8 cellular contexts compared by ENCODE assay signal in the genomic region with DNA sequence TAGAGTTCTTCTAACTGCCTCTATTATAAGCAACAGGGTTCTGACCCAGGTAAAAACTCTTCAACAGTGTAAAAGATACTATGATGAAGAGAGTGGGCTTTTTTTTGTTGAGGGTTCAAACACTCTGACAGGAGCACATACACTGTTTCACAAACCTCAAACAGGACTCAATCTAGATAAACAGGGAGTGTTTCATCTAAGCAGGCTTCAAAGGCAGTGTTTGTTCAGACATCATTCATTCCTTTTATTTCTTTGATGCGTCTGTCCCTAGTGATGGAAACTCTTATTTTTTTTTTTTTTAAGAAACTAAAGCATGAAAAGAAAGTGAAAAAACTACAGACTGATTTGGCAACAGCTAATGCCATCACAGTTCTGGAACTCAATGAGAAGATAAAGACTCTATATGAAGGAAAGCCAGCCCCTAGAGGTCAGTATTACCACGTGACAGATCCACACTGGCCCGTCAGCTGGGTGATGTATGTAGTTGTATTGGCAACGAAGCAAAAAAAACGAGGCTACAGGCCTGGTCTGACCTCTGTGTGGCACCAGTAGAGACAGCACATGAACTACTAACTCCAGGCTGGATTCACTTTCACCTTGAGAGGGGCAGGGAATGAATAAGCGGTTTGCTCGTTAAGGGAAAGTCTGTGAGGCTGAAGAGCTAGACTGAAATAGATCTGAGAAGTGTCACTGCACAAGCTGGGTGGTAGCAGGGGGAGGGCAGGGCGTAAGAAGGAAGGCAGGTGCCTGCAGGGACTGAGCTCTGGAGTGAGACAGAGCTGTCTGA.
DNase-seq lines count a peak whose midpoint lies in the region; ATAC-seq, FAIRE-seq and TF ChIP-seq lines count a peak whose summit lies in the region.

No MANE protein-coding gene starts in this region.

- TF ChIP-seq POLR2A in NB4 (IDR thresholded peaks at IDR 0.05; ENCODE audit: extremely low read depth, insufficient read length) (no peak), endothelial cell of umbilical vein (IDR thresholded peaks at IDR 0.05; ENCODE audit: low read depth, low read length) (no peak)

- DNase-seq in AML-193 (lab: John Stamatoyannopoulos, UW): peak; percentile 12 to 39
- peak; percentile 39 for DNase-seq in GM13977 (ENCODE audit: low spot score)
- peak; percentile 67 for DNase-seq in NB4 (ENCODE audit: low read depth)
- DNase-seq in T-helper 17 cell: no peak
- peak; percentile 70 for DNase-seq in endothelial cell of umbilical vein (ENCODE audit: low read depth, low spot score)
- peak; percentile 9 for DNase-seq in naive B cell
- DNase-seq in effector CD8-positive, alpha-beta T cell (lab: John Stamatoyannopoulos, UW): no peak

- no peak overlapping the region for H3K4me2 ChIP-seq in endothelial cell of umbilical vein (ENCODE audit: insufficient read depth, low read length)

- no peaks in the 10 kb centered on the region for H3K9me1 ChIP-seq in endothelial cell of umbilical vein (replicated peaks; ENCODE audit: control insufficient read depth, extremely low read depth, insufficient read depth, low read length)

- intact Hi-C loops in endothelial cell of umbilical vein (cut with micrococcal nuclease): loop anchor here (1.0 to 10.0 kb wide), 6 partner anchors 118 to 949 kb away; no protein-coding TSS in a partner anchor

- H3K4me1 Mint-ChIP-seq in T-helper 17 cell: no peaks in the 10 kb centered on the region
- H3K4me1 Mint-ChIP-seq in naive B cell: peaks cover 0 to 4% (median 0%) of the 10 kb centered on the region in 3 donors

- peak; percentile 57 for TF ChIP-seq CTCF in GM13977 (IDR thresholded peaks at IDR 0.05; ENCODE audit: extremely low read depth, insufficient read depth, missing control alignments)
- peak; percentile 17 for TF ChIP-seq CTCF in NB4 (IDR thresholded peaks at IDR 0.05; ENCODE audit: low read depth, low read length)
- peak in 1 of 2 donors; percentile 29 for TF ChIP-seq CTCF in endothelial cell of umbilical vein (IDR thresholded peaks at IDR 0.05; ENCODE audit: extremely low read depth in 1 of 2, insufficient read depth in 1 of 2, low read depth in 1 of 2, low read length in 2 of 2)

- H3K4me1 ChIP-seq in endothelial cell of umbilical vein (ENCODE audit: control insufficient read depth, extremely low read depth, insufficient read depth, low read length): peaks cover 27% of the 10 kb centered on the region

- in situ Hi-C loops in GM13977 (cut with MboI; ENCODE audit: low pct_unique_long_range_greater_than_20kb, low sequenced_read_pairs, unreplicated experiment): no loop called here

- H3K27me3 Mint-ChIP-seq in T-helper 17 cell (peaks cover 5% of the 10 kb centered on the region), naive B cell (peaks cover 0 to 9% (median 6%) of the 10 kb centered on the region in 3 donors)

- no TSS peak for BruUV-seq in endothelial cell of umbilical vein (replicated peaks; lab: Mats Ljungman, UMichigan)

- H3K9ac ChIP-seq in endothelial cell of umbilical vein (replicated peaks; ENCODE audit: extremely low read depth, insufficient read depth, low read length): peak overlapping the region; percentile 5

- H3K36me3 Mint-ChIP-seq in T-helper 17 cell (ENCODE audit: low read depth) (no peaks in the 10 kb centered on the region), naive B cell (no peaks in the 10 kb centered on the region)

- peak; percentile 89 for ATAC-seq in HG02610 (IDR thresholded peaks at IDR 0.05; ENCODE audit: unreplicated experiment)
- peak; percentile 35 for ATAC-seq in T-helper 17 cell
- peak; percentile 20 to 43 for ATAC-seq in naive B cell (ENCODE audit: low read depth in 2 of 2)

- dilution Hi-C loops in endothelial cell of umbilical vein (cut with MboI; ENCODE audit: extremely low pct_ligation_motif_present, low sequenced_read_pairs): no loop called here

- POLR2A ChIA-PET in endothelial cell of umbilical vein (lab: Charles Lee): no interaction called here

- no peak overlapping the region for H3K4me3 Mint-ChIP-seq in T-helper 17 cell
- H3K4me3 Mint-ChIP-seq in naive B cell: no peak overlapping the region

- H3K4me3 ChIP-seq in NB4 (ENCODE audit: low read depth, low read length): no peak overlapping the region
- no peak overlapping the region for H3K4me3 ChIP-seq in endothelial cell of umbilical vein (replicated peaks in 1 of 3; ENCODE audit: insufficient read depth in 1 of 3, low read depth in 1 of 3, low read length in 3 of 3)

- no peaks in the 10 kb centered on the region for H3K79me2 ChIP-seq in endothelial cell of umbilical vein (ENCODE audit: control insufficient read depth, insufficient read depth, low read length)

- H3K9me3 Mint-ChIP-seq in naive B cell: peaks cover 0 to 2% (median 0%) of the 10 kb centered on the region in 7 donors

- peak overlapping the region; percentile 6 for H2AFZ ChIP-seq in endothelial cell of umbilical vein (ENCODE audit: low read depth, low read length)

- CTCF ChIA-PET in endothelial cell of umbilical vein (lab: Charles Lee): interaction anchor here (0.8 to 4.6 kb wide), 12 partner anchors 10 to 623 kb away, joined by 3 to 79 read pairs (median 6); a partner anchor contains a TSS

- FAIRE-seq in endothelial cell of umbilical vein (lab: Jason Lieb, UNC): peak; percentile 73

- H4K20me1 ChIP-seq in endothelial cell of umbilical vein (replicated peaks; ENCODE audit: control insufficient read depth, extremely low read depth, insufficient read depth, low read length): no peaks in the 10 kb centered on the region

- H3K9me3 ChIP-seq in T-helper 17 cell (ENCODE audit: control insufficient read depth, low read length, poor library complexity, severe bottlenecking): no peaks in the 10 kb centered on the region
- no peaks in the 10 kb centered on the region for H3K9me3 ChIP-seq in endothelial cell of umbilical vein (replicated peaks; ENCODE audit: control insufficient read depth, insufficient read depth, low read length)

- H3K27ac ChIP-seq in endothelial cell of umbilical vein (ENCODE audit: insufficient read depth, low read depth, low read length): no peak overlapping the region

- no peaks in the 10 kb centered on the region for H3K36me3 ChIP-seq in endothelial cell of umbilical vein (ENCODE audit: control insufficient read depth in 2 of 2, extremely low read depth in 1 of 2, insufficient read depth in 2 of 2, low read length in 2 of 2)

- H3K27ac Mint-ChIP-seq in T-helper 17 cell (no peak overlapping the region), naive B cell (no peak overlapping the region)

- H3K27me3 ChIP-seq in endothelial cell of umbilical vein (ENCODE audit: control insufficient read depth in 2 of 2, insufficient read depth in 2 of 2, low read length in 2 of 2): no peaks in the 10 kb centered on the region

TF ChIP-seq in endothelial cell of umbilical vein, 7 proteins besides CTCF, POLR2A, EP300 and RAD21:
- TF ChIP-seq MYC (IDR thresholded peaks at IDR 0.05; ENCODE audit: low read depth, low read length): no peak
- TF ChIP-seq FOS (IDR thresholded peaks at IDR 0.05; ENCODE audit: borderline replicate concordance, insufficient read depth, low read length): no peak
- TF ChIP-seq JUN (IDR thresholded peaks at IDR 0.05; ENCODE audit: borderline replicate concordance, insufficient read depth, insufficient read length, low read depth): no peak
- no peak for TF ChIP-seq POLR2AphosphoS5 (IDR thresholded peaks at IDR 0.05; ENCODE audit: insufficient read depth, low read depth, low read length)
- TF ChIP-seq GATA2 (IDR thresholded peaks at IDR 0.05; ENCODE audit: insufficient read depth, insufficient read length, low read depth, low read length): no peak
- no peak for TF ChIP-seq EZH2 (IDR thresholded peaks at IDR 0.05; ENCODE audit: borderline replicate concordance, low read depth, low read length, severe bottlenecking)
- TF ChIP-seq, protein P1, sequence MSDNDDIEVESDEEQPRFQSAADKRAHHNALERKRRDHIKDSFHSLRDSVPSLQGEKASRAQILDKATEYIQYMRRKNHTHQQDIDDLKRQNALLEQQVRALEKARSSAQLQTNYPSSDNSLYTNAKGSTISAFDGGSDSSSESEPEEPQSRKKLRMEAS (IDR thresholded peaks at IDR 0.05; ENCODE audit: insufficient read depth, insufficient read length): peak; percentile 48
TF ChIP-seq in endothelial cell of umbilical vein: peak in this region for 1.

Comparison
In these comparisons a context has a peak if more than half of its experiments do, and no peak if none do; other contexts are left out.
1. DNase-seq: peak in AML-193 (2 of 2), GM13977 (single experiment), NB4 (single experiment), endothelial cell of umbilical vein (single experiment) and naive B cell (single experiment); none in T-helper 17 cell (0 of 3) and effector CD8-positive, alpha-beta T cell (single experiment).
2. ATAC-seq: peak in every context shown above with its lines; median percentile 89 in HG02610; 35 in T-helper 17 cell; 32 in naive B cell.